Comparison of ENCODE assay signal across 8 cellular contexts in genomic region chr12:130449291-130449690, GRCh38.
"Had no signal": no experiment of that assay in that cellular context is flagged by ENCODE, and none has a peak within 500 bp of the region (broad histone marks: within the 10 kb centered on the region; RNA-seq: fewer than 3 reads in every experiment).

No MANE protein-coding gene starts in this region.

- H3K36me3 Mint-ChIP-seq: IgD-negative memory B cell had no signal

- H3K27ac Mint-ChIP-seq: HFFc6, IgD-negative memory B cell had no signal

- H3K27me3 Mint-ChIP-seq: IgD-negative memory B cell had no signal

- H3K4me3 ChIP-seq: GM23248, HAP-1 had no signal

- FAIRE-seq: HepG2 had no signal

- H3K4me1 Mint-ChIP-seq: IgD-negative memory B cell had no signal

- H3K9me3 ChIP-seq: HAP-1 had no signal

- H3K4me1 ChIP-seq: HAP-1 had no signal

- H3K4me3 Mint-ChIP-seq: HFFc6 had no signal

- DNase-seq: GM23248, GOT3, H7, HFFc6 had no signal

- H3K27ac ChIP-seq: GM23248, HL-60 had no signal

- H3K36me3 ChIP-seq: HAP-1 had no signal

- H3K9ac ChIP-seq: GM23248 had no signal
